Comparison of ENCODE assay signal across 10 cellular contexts in genomic region chr7:20083781-20084180, GRCh38.
DNase-seq lines count a peak whose midpoint lies in the region; ATAC-seq, FAIRE-seq and TF ChIP-seq lines count a peak whose summit lies in the region.
"Had no signal": no experiment of that assay in that cellular context is flagged by ENCODE, and none has a peak within 500 bp of the region (broad histone marks: within the 10 kb centered on the region; RNA-seq: fewer than 3 reads in every experiment).

No MANE protein-coding gene starts in this region.

- ATAC-seq in HG03442 (IDR thresholded peaks at IDR 0.05; ENCODE audit: unreplicated experiment) = peak; percentile 77
- ATAC-seq in omental fat pad (ENCODE audit: low FRiP score) = peak; percentile 53
- ATAC-seq in HG03039 (IDR thresholded peaks at IDR 0.05; ENCODE audit: unreplicated experiment) = no peak

- H3K4me1 ChIP-seq in left ventricle myocardium inferior = no peaks in the 10 kb centered on the region
- H3K4me1 ChIP-seq: SJSA1 had no signal

- H3K4me3 ChIP-seq in astrocyte of the spinal cord (ENCODE audit: low read depth, low read length) (no peak overlapping the region), left ventricle myocardium inferior (no peak overlapping the region)
- H3K4me3 ChIP-seq: SJSA1 had no signal

- no peaks in the 10 kb centered on the region for H3K36me3 ChIP-seq in left ventricle myocardium inferior
- H3K36me3 ChIP-seq: SJSA1 had no signal

- in situ Hi-C loops in astrocyte of the spinal cord (cut with HindIII; ENCODE audit: low sequenced_read_pairs) = no loop called here

- no peak for TF ChIP-seq CTCF in astrocyte of the spinal cord (IDR thresholded peaks at IDR 0.05; ENCODE audit: low read depth, low read length)
- TF ChIP-seq CTCF in omental fat pad (IDR thresholded peaks at IDR 0.05) = no peak
- TF ChIP-seq CTCF in left ventricle myocardium inferior (IDR thresholded peaks at IDR 0.05; ENCODE audit: borderline replicate concordance) = no peak

- H3K27me3 ChIP-seq in left ventricle myocardium inferior (ENCODE audit: low read depth) = no peaks in the 10 kb centered on the region
- H3K27me3 ChIP-seq: SJSA1 had no signal

- peak; percentile 56 for FAIRE-seq in GM12892 (lab: Jason Lieb, UNC)

- no peak overlapping the region for H3K27ac ChIP-seq in left ventricle myocardium inferior (replicated peaks)
- H3K27ac ChIP-seq: SJSA1 had no signal

- no peak for TF ChIP-seq POLR2A in GM12892 (IDR thresholded peaks at IDR 0.05; ENCODE audit: low read depth, low read length)

- intact Hi-C loops in left ventricle myocardium inferior (cut with micrococcal nuclease) = no loop called here

- no peaks in the 10 kb centered on the region for H3K9me3 ChIP-seq in left ventricle myocardium inferior (replicated peaks)

- DNase-seq in GM12892 (ENCODE audit: insufficient read length) = no peak
- peak; percentile 35 for DNase-seq in astrocyte of the spinal cord (ENCODE audit: low read depth, low spot score)
- peak; percentile 23 for DNase-seq in omental fat pad (ENCODE audit: low spot score)
- no peak for DNase-seq in OCI-M1 (lab: John Stamatoyannopoulos, UW)
- DNase-seq in NCI-H82 (lab: John Stamatoyannopoulos, UW) = no peak
- no peak for DNase-seq in left ventricle myocardium inferior
- DNase-seq: NCI-H1105 treated with DMSO at 0.1 percent for 48 hours had no signal

Comparison
In these comparisons a context has a peak if more than half of its experiments do, and no peak if none do; other contexts are left out.
1. DNase-seq: peak in astrocyte of the spinal cord (single experiment) and omental fat pad (single experiment); none in GM12892 (single experiment), OCI-M1 (single experiment), NCI-H82 (single experiment) and left ventricle myocardium inferior (single experiment).